ENCODE assay signal across 31 cellular contexts in genomic region chr9:92185681-92186080, GRCh38.
"Had no signal": no experiment of that assay in that cellular context is flagged by ENCODE, and none has a peak within 500 bp of the region (broad histone marks: within the 10 kb centered on the region; RNA-seq: fewer than 3 reads in every experiment).

No MANE protein-coding gene starts in this region.

- H3K4me1 ChIP-seq: body of pancreas, breast epithelium, colonic mucosa had no signal

- H3K27me3 ChIP-seq: body of pancreas, brain microvascular endothelial cell, breast epithelium, colonic mucosa had no signal

- H3K9me3 ChIP-seq: colonic mucosa had no signal

- DNase-seq: activated CD4-positive, alpha-beta memory T cell treated with anti-CD3 and anti-CD28 coated beads, Interleukin-2, amount 10 ng/mL, durations not matched to agents 7 days and 5 days; activated CD4-positive, alpha-beta T cell treated with anti-CD3 and anti-CD28 coated beads for 1 hour; activated CD4-positive, alpha-beta T cell treated with anti-CD3 and anti-CD28 coated beads for 36 hours; activated CD4-positive, alpha-beta T cell treated with anti-CD3 and anti-CD28 coated beads for 48 hours; activated CD4-positive, alpha-beta T cell treated with anti-CD3 and anti-CD28 coated beads, Interleukin-2, amount 10 ng/mL, durations not matched to agents 7 days and 5 days; activated CD4-positive, alpha-beta T cell treated with anti-CD3 and anti-CD28 coated beads, Interleukin-2, amount 50 U/mL, for 48 hours; activated CD4-positive, CD25-positive, alpha-beta regulatory T cell; activated CD8-positive, alpha-beta memory T cell treated with anti-CD3 and anti-CD28 coated beads for 24 hours; activated CD8-positive, alpha-beta memory T cell treated with anti-CD3 and anti-CD28 coated beads, Interleukin-2, amount 10 ng/mL, durations not matched to agents 7 days and 5 days; activated CD8-positive, alpha-beta memory T cell treated with anti-CD3 and anti-CD28 coated beads, Interleukin-2, amount 50 U/mL, for 48 hours; activated CD8-positive, alpha-beta T cell treated with anti-CD3 and anti-CD28 coated beads, Interleukin-2, amount 10 ng/mL, durations not matched to agents 7 days and 5 days; activated effector memory CD4-positive, alpha-beta T cell treated with Interleukin-2 at 50 U/mL for 16 hours; activated gamma-delta T cell; activated naive CD4-positive, alpha-beta T cell treated with anti-CD3 and anti-CD28 coated beads, Interleukin-2, amount 10 ng/mL, durations not matched to agents 7 days and 5 days; activated naive CD4-positive, alpha-beta T cell treated with Interleukin-2 at 50 U/mL for 16 hours; activated naive CD8-positive, alpha-beta T cell treated with anti-CD3 and anti-CD28 coated beads, Interleukin-2, amount 10 ng/mL, durations not matched to agents 7 days and 5 days; activated naive CD8-positive, alpha-beta T cell treated with anti-CD3 and anti-CD28 coated beads, Interleukin-2, amount 50 U/mL, for 24 hours; activated T-cell treated with anti-CD3 and anti-CD28 coated beads, Interleukin-2, amount 50 U/mL, for 24 hours; activated T-cell treated with anti-CD3 and anti-CD28 coated beads, Interleukin-2, amount 50 U/mL, for 48 hours; amniotic stem cell; aorta; body of pancreas; brain microvascular endothelial cell; central memory CD4-positive, alpha-beta T cell; colonic mucosa; T-helper 2 cell; T-helper 9 cell had no signal

- ATAC-seq: activated CD4-positive, alpha-beta T cell treated with anti-CD3 and anti-CD28 coated beads for 36 hours; activated CD4-positive, CD25-positive, alpha-beta regulatory T cell treated with anti-CD3 and anti-CD28 coated beads, Interleukin-2, amount 50 U/mL, for 24 hours; activated CD8-positive, alpha-beta memory T cell treated with anti-CD3 and anti-CD28 coated beads, Interleukin-2, amount 10 ng/mL, durations not matched to agents 7 days and 5 days; activated CD8-positive, alpha-beta T cell treated with anti-CD3 and anti-CD28 coated beads, Interleukin-2, amount 10 ng/mL, durations not matched to agents 7 days and 5 days; activated naive CD8-positive, alpha-beta T cell treated with anti-CD3 and anti-CD28 coated beads, Interleukin-2, amount 50 U/mL, for 24 hours; body of pancreas; WTC11 had no signal

- H3K36me3 ChIP-seq: brain microvascular endothelial cell, breast epithelium, colonic mucosa had no signal

- H3K4me3 ChIP-seq: body of pancreas, breast epithelium, colonic mucosa had no signal

- H3K27ac ChIP-seq: body of pancreas, brain microvascular endothelial cell, breast epithelium, colonic mucosa, VCaP had no signal
